Comparison of ENCODE assay signal across 15 cellular contexts in genomic region chr6:8432614-8433013, GRCh38. TPM values are rescaled to one million over a fixed set of nuclear protein-coding genes. Genes with fewer than 3 reads are reported as not detected.
DNase-seq lines count a peak whose midpoint lies in the region; ATAC-seq, FAIRE-seq and TF ChIP-seq lines count a peak whose summit lies in the region.
"Had no signal": no experiment of that assay in that cellular context is flagged by ENCODE, and none has a peak within 500 bp of the region (broad histone marks: within the 10 kb centered on the region; RNA-seq: fewer than 3 reads in every experiment).

No MANE protein-coding gene starts in this region.

- dilution Hi-C loops in keratinocyte (cut with MboI; ENCODE audit: extremely low pct_ligation_motif_present, low sequenced_read_pairs): no loop called here

- H4K20me1 ChIP-seq in BLaER1 treated with 17β-estradiol and CSF1 and Interleukin-3, amounts not matched to agents 10 nM and 100 nM: peaks cover 0 to 15% (median 0%) of the 10 kb centered on the region in 11 experiments; a peak in 3 of 22 replicates
- peaks cover 5% of the 10 kb centered on the region; the same call in 1 of the 2 replicates for H4K20me1 ChIP-seq in DOHH2 (ENCODE audit: control insufficient read depth, insufficient read depth, low read depth, low read length)
- H4K20me1 ChIP-seq in keratinocyte (ENCODE audit: control insufficient read depth, extremely low read depth, insufficient read depth, low read length): no peaks in the 10 kb centered on the region

- H3K9ac ChIP-seq in BLaER1 treated with 17β-estradiol and CSF1 and Interleukin-3, amounts not matched to agents 10 nM and 100 nM: no peak overlapping the region
- no peak overlapping the region for H3K9ac ChIP-seq in keratinocyte (ENCODE audit: control insufficient read depth, extremely low read depth, insufficient read depth, low read length)

- peak overlapping the region in 6 of 11 experiments; percentile 69 to 79 (median 76); a peak in 8 of 22 replicates for H3K4me2 ChIP-seq in BLaER1 treated with 17β-estradiol and CSF1 and Interleukin-3, amounts not matched to agents 10 nM and 100 nM
- H3K4me2 ChIP-seq in DOHH2 (ENCODE audit: low read length) (peak overlapping the region; percentile 90), keratinocyte (ENCODE audit: control insufficient read depth, extremely low read depth, insufficient read depth, low read depth, low read length) (peak overlapping the region; percentile 93)

- H3K27ac Mint-ChIP-seq in activated naive CD8-positive, alpha-beta T cell treated with anti-CD3 and anti-CD28 coated beads for 36 hours: no peak overlapping the region

- peaks cover 35% of the 10 kb centered on the region for H3K4me1 Mint-ChIP-seq in activated naive CD8-positive, alpha-beta T cell treated with anti-CD3 and anti-CD28 coated beads for 36 hours

- no peaks in the 10 kb centered on the region for H3K27me3 Mint-ChIP-seq in activated naive CD8-positive, alpha-beta T cell treated with anti-CD3 and anti-CD28 coated beads for 36 hours

- ATAC-seq in HG03095 (IDR thresholded peaks at IDR 0.05; ENCODE audit: unreplicated experiment) (no peak), HG03571 (IDR thresholded peaks at IDR 0.05; ENCODE audit: unreplicated experiment) (no peak), GM21737 (IDR thresholded peaks at IDR 0.05; ENCODE audit: unreplicated experiment) (no peak)
- ATAC-seq: Panc1 had no signal

- H2AFZ ChIP-seq in keratinocyte (ENCODE audit: control insufficient read depth, low read length): no peak overlapping the region

- peaks cover 55% of the 10 kb centered on the region for H3K79me2 ChIP-seq in DOHH2 (ENCODE audit: control insufficient read depth, low read length)
- H3K79me2 ChIP-seq in keratinocyte (ENCODE audit: control insufficient read depth, insufficient read depth, low read length): peaks cover 45% of the 10 kb centered on the region

- no peaks in the 10 kb centered on the region for H3K27me3 ChIP-seq in BLaER1 treated with 17β-estradiol and CSF1 and Interleukin-3, amounts not matched to agents 10 nM and 100 nM
- H3K27me3 ChIP-seq in DOHH2 (ENCODE audit: control insufficient read depth, low read length) (no peaks in the 10 kb centered on the region), keratinocyte (ENCODE audit: control insufficient read depth, extremely low read depth, insufficient read depth, low read length) (no peaks in the 10 kb centered on the region)
- H3K27me3 ChIP-seq: dorsolateral prefrontal cortex, testis had no signal

- peak; percentile 29 for FAIRE-seq in keratinocyte (lab: Jason Lieb, UNC)
- FAIRE-seq: H54 had no signal

- TF ChIP-seq CTCF in DOHH2 (IDR thresholded peaks at IDR 0.05; ENCODE audit: low read depth, low read length, poor library complexity, severe bottlenecking) (no peak), keratinocyte (optimal IDR thresholded peaks at IDR 0.05 in 1 of 3, IDR thresholded peaks at IDR 0.05 in 1 of 3, conservative IDR thresholded peaks at IDR 0.05 in 1 of 3; ENCODE audit: extremely low read depth in 1 of 3, insufficient read depth in 2 of 3, low read length in 3 of 3) (no peak)

- H3K36me3 ChIP-seq in BLaER1 treated with 17β-estradiol and CSF1 and Interleukin-3, amounts not matched to agents 10 nM and 100 nM: peaks cover 12 to 48% (median 27%) of the 10 kb centered on the region in 11 experiments; a peak in 21 of 22 replicates
- H3K36me3 ChIP-seq in DOHH2 (ENCODE audit: control insufficient read depth, low read length) (peaks cover 48% of the 10 kb centered on the region), keratinocyte (ENCODE audit: control insufficient read depth in 2 of 2, extremely low read depth in 1 of 2, insufficient read depth in 2 of 2, low read length in 2 of 2) (peaks cover 0 to 14% of the 10 kb centered on the region in 2 experiments)

- peaks cover 17 to 32% (median 25%) of the 10 kb centered on the region in 10 experiments; a peak in 19 of 20 replicates for H3K4me1 ChIP-seq in BLaER1 treated with 17β-estradiol and CSF1 and Interleukin-3, amounts not matched to agents 10 nM and 100 nM
- peaks cover 33% of the 10 kb centered on the region for H3K4me1 ChIP-seq in DOHH2 (ENCODE audit: control insufficient read depth, low read length)
- peaks cover 21% of the 10 kb centered on the region for H3K4me1 ChIP-seq in keratinocyte (ENCODE audit: control insufficient read depth, extremely low read depth, insufficient read depth, low read length)

- H3K4me3 ChIP-seq in BLaER1 treated with 17β-estradiol and CSF1 and Interleukin-3, amounts not matched to agents 10 nM and 100 nM: no peak overlapping the region
- peak overlapping the region; percentile 82; the same call in 1 of the 2 replicates for H3K4me3 ChIP-seq in DOHH2 (ENCODE audit: low read length)
- no peak overlapping the region for H3K4me3 ChIP-seq in keratinocyte (ENCODE audit: control insufficient read depth in 2 of 3, extremely low read depth in 1 of 3, insufficient read depth in 2 of 3, low read depth in 1 of 3, low read length in 3 of 3)
- H3K4me3 ChIP-seq: testis had no signal

- peaks cover 0 to 11% (median 8%) of the 10 kb centered on the region in 11 experiments; a peak in 12 of 22 replicates for H3K9me3 ChIP-seq in BLaER1 treated with 17β-estradiol and CSF1 and Interleukin-3, amounts not matched to agents 10 nM and 100 nM (replicated peaks in 1 of 11)
- H3K9me3 ChIP-seq in DOHH2 (ENCODE audit: control insufficient read depth, insufficient read depth, low read length) (no peaks in the 10 kb centered on the region), keratinocyte (ENCODE audit: control insufficient read depth, low read depth, low read length) (no peaks in the 10 kb centered on the region)
- H3K9me3 ChIP-seq: testis had no signal

- H3K4me3 Mint-ChIP-seq in activated naive CD8-positive, alpha-beta T cell treated with anti-CD3 and anti-CD28 coated beads for 36 hours: peak overlapping the region; percentile 5

- no peaks in the 10 kb centered on the region for H3F3A ChIP-seq in DOHH2 (ENCODE audit: control insufficient read depth, insufficient read depth)

- H3K9me1 ChIP-seq in keratinocyte (ENCODE audit: control insufficient read depth, extremely low read depth, insufficient read depth, low read length): no peaks in the 10 kb centered on the region

- no peak overlapping the region for H3K27ac ChIP-seq in BLaER1 treated with 17β-estradiol and CSF1 and Interleukin-3, amounts not matched to agents 10 nM and 100 nM
- H3K27ac ChIP-seq in DOHH2 (ENCODE audit: low read depth, low read length): no peak overlapping the region
- H3K27ac ChIP-seq in keratinocyte (ENCODE audit: control insufficient read depth, insufficient read depth, low read length): no peak overlapping the region
- H3K27ac ChIP-seq: dorsolateral prefrontal cortex, testis, VCaP had no signal

- peaks cover 31% of the 10 kb centered on the region for H3K36me3 Mint-ChIP-seq in activated naive CD8-positive, alpha-beta T cell treated with anti-CD3 and anti-CD28 coated beads for 36 hours

- no peak for DNase-seq in activated naive CD8-positive, alpha-beta T cell treated with anti-CD3 and anti-CD28 coated beads for 36 hours
- DNase-seq in keratinocyte (ENCODE audit: low read depth, low spot score) (no peak), HUDEP-2 (lab: John Stamatoyannopoulos, UW; ENCODE audit: unreplicated experiment in 76 of 76) (no peak)
- DNase-seq: dorsolateral prefrontal cortex; NCI-H1092 treated with DMSO at 0.1 percent for 48 hours; stimulated activated CD4-positive, alpha-beta T cell treated with anti-CD3 and anti-CD28 coated beads, Interleukin-2, amount 100 ng/mL, for 24 hours; testis had no signal

- peaks cover 2% of the 10 kb centered on the region for H3K9me3 Mint-ChIP-seq in activated naive CD8-positive, alpha-beta T cell treated with anti-CD3 and anti-CD28 coated beads for 36 hours

- H3K9me2 ChIP-seq in DOHH2 (replicated peaks; ENCODE audit: control insufficient read depth, low read length): no peaks in the 10 kb centered on the region

RNA-seq across cellular contexts. Expression of gene SLC35B3, which starts 2.7 kb away (rescaled TPM):
- total RNA-seq in activated naive CD8-positive, alpha-beta T cell treated with anti-CD3 and anti-CD28 coated beads for 36 hours: 10 to 100 TPM in 1 of 2 experiments, 1 to 10 TPM in 1; 9.9 to 10.1 TPM
- 17.5 to 30.6 TPM (median 22.0 TPM) in 3 replicates for polyA plus RNA-seq in keratinocyte
- 12.6 TPM for polyA plus RNA-seq in keratinocyte (2011; ENCODE audit: low read depth)
- polyA plus RNA-seq in keratinocyte (2011; cell fraction: cytosol; rRNA removed): 17.8 and 29.4 TPM in 2 replicates
- polyA plus RNA-seq in keratinocyte (2011; cell fraction: nucleus; rRNA removed): 20.5 and 25.5 TPM in 2 replicates
- 13.4 and 21.2 TPM in 2 replicates for polyA plus RNA-seq in keratinocyte (2012; ENCODE audit: low replicate concordance)
- polyA minus RNA-seq in keratinocyte: 4.3 to 16.9 TPM (median 8.6 TPM) in 3 replicates
- polyA minus RNA-seq in keratinocyte (2011; cell fraction: cytosol; rRNA and poly(A)+ RNA removed): 9.6 TPM
- 7.6 and 13.6 TPM in 2 replicates for polyA minus RNA-seq in keratinocyte (2011; cell fraction: nucleus; rRNA and poly(A)+ RNA removed)
